8 cellular contexts compared by ENCODE assay signal in the genomic region with DNA sequence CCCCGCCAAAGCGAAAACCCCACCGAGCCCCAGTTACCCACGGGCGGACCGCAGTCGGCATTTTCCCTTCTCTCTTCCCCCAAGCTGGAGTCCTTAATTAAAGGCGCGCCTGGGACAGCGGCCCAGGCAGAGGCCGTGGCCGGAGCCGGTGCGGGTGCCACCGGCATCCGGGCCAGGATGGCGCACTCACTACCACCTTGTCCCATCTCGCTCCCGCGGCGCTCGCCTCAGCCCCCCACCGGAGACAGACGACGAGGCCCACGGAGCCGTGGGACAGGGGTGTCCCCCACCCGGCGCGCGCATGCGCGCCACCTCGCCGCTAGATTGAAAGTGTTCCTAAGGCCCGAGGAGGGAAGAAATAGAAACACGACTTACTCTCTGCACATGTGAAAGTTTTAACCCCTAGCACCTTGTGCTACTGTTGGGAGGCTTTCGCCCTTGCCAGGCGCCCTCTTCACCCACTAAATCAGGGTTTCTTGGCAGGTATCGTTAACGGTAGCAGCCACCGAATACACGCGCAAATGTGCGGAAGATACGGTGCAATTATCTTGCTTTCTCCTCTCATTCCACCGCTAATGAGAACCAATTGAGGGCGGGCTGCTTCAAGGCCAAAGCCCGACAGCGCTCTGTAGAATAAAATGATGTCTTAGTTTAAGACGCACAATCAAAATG.
DNase-seq lines count a peak whose midpoint lies in the region; ATAC-seq, FAIRE-seq and TF ChIP-seq lines count a peak whose summit lies in the region.

No MANE protein-coding gene starts in this region.

- H3K4me3 ChIP-seq in HepG2 (replicated peaks in 1 of 3; ENCODE audit: insufficient read depth in 1 of 3, low read depth in 2 of 3, low read length in 3 of 3) = peak overlapping the region; percentile 20 to 50 (median 40); a peak in 4 of 6 replicates

- no peaks in the 10 kb centered on the region for H3K9me3 ChIP-seq in H9 (ENCODE audit: control insufficient read depth, low read depth, low read length)
- H3K9me3 ChIP-seq in HepG2 (ENCODE audit: low read length) = no peaks in the 10 kb centered on the region

- H3K4me1 Mint-ChIP-seq in H9 = peaks cover 22 to 46% of the 10 kb centered on the region in 2 experiments

- H3K4ac ChIP-seq in H9 (ENCODE audit: low read depth, low read length) = no peak overlapping the region; the same call in 1 of the 2 replicates

- DNase-seq in C1 segment of cervical spinal cord (lab: John Stamatoyannopoulos, UW) (peak in 10 of 14 donors; percentile 1 to 44 (median 12)), H9 (no peak), T-helper 1 cell (peak in 4 of 5 donors; percentile 13 to 64 (median 26)), caudate nucleus (lab: John Stamatoyannopoulos, UW) (peak in 43 of 61 donors; percentile 0 to 39 (median 5)), HepG2 (ENCODE audit: low spot score) (no peak)
- DNase-seq in stimulated activated CD8-positive, alpha-beta memory T cell treated with anti-CD3 and anti-CD28 coated beads, Interleukin-12 subunit alpha, Interleukin-12 subunit beta, amount 100 ng/mL, for 1 hour (ENCODE audit: low read depth) = peak; percentile 20

- no peaks in the 10 kb centered on the region for H3K79me1 ChIP-seq in H9 (ENCODE audit: insufficient read depth, low read depth, low read length, poor library complexity, severe bottlenecking)

- CTCF ChIA-PET in HepG2 (lab: Yijun Ruan, JAX; ENCODE audit: low intra/inter-chr PET ratio, low total read pairs) = no interaction called here

- H3K27ac Mint-ChIP-seq in H9 = peak overlapping the region; percentile 58 to 100 (median 96); a peak in 6 of 7 replicates

- no TSS peak for BruUV-seq in HepG2 (replicated peaks; lab: Mats Ljungman, UMichigan)

- no peaks in the 10 kb centered on the region for H3K27me3 ChIP-seq in H9 (ENCODE audit: insufficient read depth, low read length)
- H3K27me3 ChIP-seq in HepG2 (ENCODE audit: control insufficient read depth in 1 of 2, insufficient read depth in 2 of 2, low read length in 2 of 2) = peaks cover 1 to 17% of the 10 kb centered on the region in 2 experiments; a peak in 4 of 5 replicates

- H3K4me1 ChIP-seq in H9 (ENCODE audit: insufficient read depth, low read length) = peaks cover 6% of the 10 kb centered on the region; the same call in 1 of the 2 replicates
- H3K4me1 ChIP-seq in HepG2 (ENCODE audit: insufficient read depth, low read length) = no peaks in the 10 kb centered on the region

- no peak for FAIRE-seq in HepG2 (lab: Jason Lieb, UNC)

- H3K36me3 ChIP-seq in HepG2 (replicated peaks in 1 of 2; ENCODE audit: control insufficient read depth in 1 of 2, insufficient read depth in 2 of 2, low read length in 2 of 2) = no peaks in the 10 kb centered on the region

- no peak overlapping the region for H2BK15ac ChIP-seq in H9 (ENCODE audit: low read depth, low read length)

- H3K9ac ChIP-seq in H9 (ENCODE audit: extremely low read depth, insufficient read length, low read length) = peak overlapping the region; percentile 100
- H3K9ac ChIP-seq in HepG2 (ENCODE audit: insufficient read depth, low read depth, low read length) = no peak overlapping the region

- H3K36me3 Mint-ChIP-seq in H9 (ENCODE audit: insufficient read depth in 1 of 3, low read depth in 3 of 3) = peaks cover 41% of the 10 kb centered on the region in 3 experiments

- no peak overlapping the region for H2BK20ac ChIP-seq in H9 (ENCODE audit: low read depth, low read length, poor library complexity, severe bottlenecking)

- H3K23ac ChIP-seq in H9 (ENCODE audit: insufficient read length, low read depth, low read length) = no peak overlapping the region

- H2AFZ ChIP-seq in H9 (ENCODE audit: low read length) = no peak overlapping the region
- no peak overlapping the region for H2AFZ ChIP-seq in HepG2 (ENCODE audit: low read length)

- peak overlapping the region; percentile 85 for H3K4me2 ChIP-seq in H9 (ENCODE audit: insufficient read depth, insufficient read length, low read length)
- H3K4me2 ChIP-seq in HepG2 (ENCODE audit: low read depth, low read length) = peak overlapping the region; percentile 61

- no peak for TF ChIP-seq CTCF in H9 (conservative IDR thresholded peaks at IDR 0.05)
- no peak for TF ChIP-seq CTCF in HepG2 (CRISPR knock-in tag; IDR thresholded peaks at IDR 0.05)

- peaks cover 15% of the 10 kb centered on the region for H3K23me2 ChIP-seq in H9 (ENCODE audit: insufficient read length, low read depth, low read length, poor library complexity, severe bottlenecking)

- intact Hi-C loops in HepG2 (cut with micrococcal nuclease; ENCODE audit: unreplicated experiment) = no loop called here

- peak overlapping the region; percentile 85 for H2BK5ac ChIP-seq in H9 (ENCODE audit: insufficient read length, low read length)

- H3K27ac ChIP-seq in H9 (ENCODE audit: insufficient read length, low read depth, low read length) (no peak overlapping the region), caudate nucleus (ENCODE audit: low read depth, low read length) (peak overlapping the region; percentile 36), HepG2 (ENCODE audit: extremely low read length, insufficient read depth, low read length) (no peak overlapping the region)

- H3K9me3 Mint-ChIP-seq in H9 = peaks cover 5 to 32% of the 10 kb centered on the region in 2 experiments; a peak in 4 of 5 replicates

- H3K56ac ChIP-seq in H9 (ENCODE audit: insufficient read length, low read depth, low read length) = peak overlapping the region; percentile 99

- H3K18ac ChIP-seq in H9 (ENCODE audit: insufficient read length, low read depth, low read length) = peak overlapping the region; percentile 65

- peaks cover 21% of the 10 kb centered on the region; the same call in 1 of the 2 replicates for H3K79me2 ChIP-seq in H9 (ENCODE audit: insufficient read depth, low read length)
- H3K79me2 ChIP-seq in HepG2 (ENCODE audit: insufficient read depth, low read length) = no peaks in the 10 kb centered on the region

- no peak for TF ChIP-seq RAD21 in HepG2 (CRISPR knock-in tag; IDR thresholded peaks at IDR 0.05)

- H2BK120ac ChIP-seq in H9 (ENCODE audit: low read depth, low read length, poor library complexity, severe bottlenecking) = no peak overlapping the region

- H2BK12ac ChIP-seq in H9 (ENCODE audit: insufficient read length, low read depth, low read length) = no peak overlapping the region

- no peak overlapping the region for H4K91ac ChIP-seq in H9 (ENCODE audit: insufficient read length, low read depth, low read length)

- peak; percentile 82 for ATAC-seq in HepG2
- no peak for ATAC-seq in GM19328 (IDR thresholded peaks at IDR 0.05; ENCODE audit: unreplicated experiment)
- ATAC-seq in GM18520 (IDR thresholded peaks at IDR 0.05; ENCODE audit: unreplicated experiment) = no peak

- WGBS in H9 (ENCODE audit: extremely low coverage, insufficient read length, low lambda C conversion rate) = no CpG with 5 or more reads among the region's 51 CpGs
- WGBS in HepG2 (ENCODE audit: low lambda C conversion rate) = 4% methylated on average over 4 of the region's 51 CpGs

- peaks cover 2% of the 10 kb centered on the region; the same call in 1 of the 2 replicates for H3K27me3 Mint-ChIP-seq in H9 (ENCODE audit: low read depth)

- H4K20me1 ChIP-seq in H9 (ENCODE audit: control insufficient read depth, insufficient read depth, insufficient read length) (no peaks in the 10 kb centered on the region), HepG2 (ENCODE audit: insufficient read depth, low read length) (no peaks in the 10 kb centered on the region)

- in situ Hi-C loops in HepG2 (cut with HindIII; ENCODE audit: extremely low pct_ligation_motif_present, low pct_unique_long_range_greater_than_20kb) = no loop called here

- no peak overlapping the region for H3T11ph ChIP-seq in H9 (ENCODE audit: low read length)

- H4K8ac ChIP-seq in H9 (replicated peaks; ENCODE audit: insufficient read length, low read depth, low read length) = no peak overlapping the region

- no peak overlapping the region for H2AK5ac ChIP-seq in H9 (ENCODE audit: insufficient read length, low read length)

- peak overlapping the region; percentile 93 to 100 for H3K4me3 Mint-ChIP-seq in H9

- H3K14ac ChIP-seq in H9 (ENCODE audit: insufficient read depth, low read length) = peak overlapping the region; percentile 45; the same call in 1 of the 2 replicates

- POLR2A ChIA-PET in HepG2 (lab: Yijun Ruan, JAX) = no interaction called here

- TF ChIP-seq POLR2A in HepG2 (IDR thresholded peaks at IDR 0.05; ENCODE audit: insufficient read depth in 1 of 2, low read depth in 2 of 2, low read length in 2 of 2) = no peak

- H4K5ac ChIP-seq in H9 (ENCODE audit: insufficient read length, low read depth, low read length) = peak overlapping the region; percentile 84

- TF ChIP-seq EP300 in HepG2 (IDR thresholded peaks at IDR 0.05; ENCODE audit: low read depth in 2 of 2, low read length in 2 of 2) (no peak), HepG2 (CRISPR knock-in tag; IDR thresholded peaks at IDR 0.05; ENCODE audit: borderline replicate concordance) (no peak)

TF ChIP-seq in HepG2, 621 proteins besides CTCF, POLR2A, EP300 and RAD21 (continues in another document):
- TF ChIP-seq REPIN1 (CRISPR knock-in tag; IDR thresholded peaks at IDR 0.05; ENCODE audit: borderline replicate concordance, low read depth) = no peak
- no peak for TF ChIP-seq ESRRA (CRISPR knock-in tag; IDR thresholded peaks at IDR 0.05; ENCODE audit: low read depth)
- TF ChIP-seq HMG20A (CRISPR knock-in tag; IDR thresholded peaks at IDR 0.05; ENCODE audit: borderline replicate concordance) = no peak
- 0 out of 2 replicates have a peak, but pooled peaks have one; percentile 27 for TF ChIP-seq EZH2 (conservative IDR thresholded peaks at IDR 0.05; ENCODE audit: low read depth, low read length)
- TF ChIP-seq FOXA3 (CRISPR knock-in tag; IDR thresholded peaks at IDR 0.05) = no peak
- TF ChIP-seq ZNF839 (CRISPR knock-in tag; IDR thresholded peaks at IDR 0.05; ENCODE audit: borderline replicate concordance) = no peak
- TF ChIP-seq, protein P1, sequence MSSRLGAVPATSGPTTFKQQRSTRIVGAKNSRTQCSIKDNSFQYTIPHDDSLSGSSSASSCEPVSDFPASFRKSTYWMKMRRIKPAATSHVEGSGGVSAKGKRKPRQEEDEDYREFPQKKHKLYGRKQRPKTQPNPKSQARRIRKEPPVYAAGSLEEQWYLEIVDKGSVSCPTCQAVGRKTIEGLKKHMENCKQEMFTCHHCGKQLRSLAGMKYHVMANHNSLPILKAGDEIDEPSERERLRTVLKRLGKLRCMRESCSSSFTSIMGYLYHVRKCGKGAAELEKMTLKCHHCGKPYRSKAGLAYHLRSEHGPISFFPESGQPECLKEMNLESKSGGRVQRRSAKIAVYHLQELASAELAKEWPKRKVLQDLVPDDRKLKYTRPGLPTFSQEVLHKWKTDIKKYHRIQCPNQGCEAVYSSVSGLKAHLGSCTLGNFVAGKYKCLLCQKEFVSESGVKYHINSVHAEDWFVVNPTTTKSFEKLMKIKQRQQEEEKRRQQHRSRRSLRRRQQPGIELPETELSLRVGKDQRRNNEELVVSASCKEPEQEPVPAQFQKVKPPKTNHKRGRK (CRISPR knock-in tag; IDR thresholded peaks at IDR 0.05) = no peak
- no peak for TF ChIP-seq KMT2B (CRISPR knock-in tag; IDR thresholded peaks at IDR 0.05)

Comparison
In these comparisons a context has a peak if more than half of its experiments do, and no peak if none do; other contexts are left out.
1. DNase-seq: peak in C1 segment of cervical spinal cord (10 of 14), T-helper 1 cell (4 of 5), caudate nucleus (43 of 61) and stimulated activated CD8-positive, alpha-beta memory T cell treated with anti-CD3 and anti-CD28 coated beads, Interleukin-12 subunit alpha, Interleukin-12 subunit beta, amount 100 ng/mL, for 1 hour (single experiment); none in H9 (single experiment) and HepG2 (single experiment).